In genomic region chr12:105099355-105099754, GRCh38 we compare ENCODE assay signal across 20 cellular contexts.
"Had no signal": no experiment of that assay in that cellular context is flagged by ENCODE, and none has a peak within 500 bp of the region (broad histone marks: within the 10 kb centered on the region; RNA-seq: fewer than 3 reads in every experiment).

No MANE protein-coding gene starts in this region.

- DNase-seq: activated CD4-positive, alpha-beta memory T cell treated with anti-CD3 and anti-CD28 coated beads, Interleukin-2, amount 10 ng/mL, durations not matched to agents 7 days and 5 days; activated CD4-positive, alpha-beta T cell treated with anti-CD3 and anti-CD28 coated beads for 4 hours; activated effector memory CD4-positive, alpha-beta T cell treated with Interleukin-2 at 50 U/mL for 16 hours; activated naive CD4-positive, alpha-beta T cell treated with anti-CD3 and anti-CD28 coated beads, Interleukin-2, amount 50 U/mL, for 16 hours; activated T-cell treated with anti-CD3 and anti-CD28 coated beads, Interleukin-2, amount 50 U/mL, for 4 hours; dorsolateral prefrontal cortex; erythroblast; gastrocnemius medialis; heart right ventricle; mesendoderm; nephron progenitor cell; occipital lobe; right cardiac atrium; small intestine; stimulated activated naive CD8-positive, alpha-beta T cell treated with anti-CD3 and anti-CD28 coated beads, Interleukin-15, amount 100 ng/mL, for 72 hours had no signal

- H3K9me3 Mint-ChIP-seq: type B pancreatic cell had no signal

- H3K4me1 ChIP-seq: gastrocnemius medialis, prostate gland had no signal

- H3K36me3 ChIP-seq: gastrocnemius medialis, heart right ventricle, prostate gland had no signal

- H3K9me3 ChIP-seq: gastrocnemius medialis, prostate gland had no signal

- H3K4me3 Mint-ChIP-seq: activated CD4-positive, alpha-beta memory T cell treated with anti-CD3 and anti-CD28 coated beads, Interleukin-2, amount 10 ng/mL, durations not matched to agents 7 days and 5 days; activated T-cell treated with anti-CD3 and anti-CD28 coated beads, Interleukin-2, amount 50 U/mL, for 4 hours; nephron progenitor cell; stimulated activated naive CD8-positive, alpha-beta T cell treated with anti-CD3 and anti-CD28 coated beads, Interleukin-15, amount 100 ng/mL, for 72 hours; type B pancreatic cell; WTC11 had no signal

- H3K4me1 Mint-ChIP-seq: nephron progenitor cell; stimulated activated naive CD8-positive, alpha-beta T cell treated with anti-CD3 and anti-CD28 coated beads, Interleukin-15, amount 100 ng/mL, for 72 hours had no signal

- H3K27ac Mint-ChIP-seq: activated CD4-positive, alpha-beta memory T cell treated with anti-CD3 and anti-CD28 coated beads, Interleukin-2, amount 10 ng/mL, durations not matched to agents 7 days and 5 days; nephron progenitor cell; stimulated activated naive CD8-positive, alpha-beta T cell treated with anti-CD3 and anti-CD28 coated beads, Interleukin-15, amount 100 ng/mL, for 72 hours; type B pancreatic cell; WTC11 had no signal

- H3K4me3 ChIP-seq: dorsolateral prefrontal cortex, gastrocnemius medialis, heart right ventricle, prostate gland had no signal

- H3K27me3 ChIP-seq: dorsolateral prefrontal cortex, gastrocnemius medialis, heart right ventricle had no signal

- ATAC-seq: activated T-cell treated with anti-CD3 and anti-CD28 coated beads, Interleukin-2, amount 50 U/mL, for 4 hours; gastrocnemius medialis; heart right ventricle; right cardiac atrium; stimulated activated naive CD8-positive, alpha-beta T cell treated with anti-CD3 and anti-CD28 coated beads, Interleukin-15, amount 100 ng/mL, for 72 hours; WTC11 had no signal

- FAIRE-seq: astrocyte, bronchial epithelial cell, small intestine had no signal

- H3K27ac ChIP-seq: dorsolateral prefrontal cortex, gastrocnemius medialis, heart right ventricle, prostate gland had no signal

- H3K36me3 Mint-ChIP-seq: type B pancreatic cell had no signal
